In the genomic region with DNA sequence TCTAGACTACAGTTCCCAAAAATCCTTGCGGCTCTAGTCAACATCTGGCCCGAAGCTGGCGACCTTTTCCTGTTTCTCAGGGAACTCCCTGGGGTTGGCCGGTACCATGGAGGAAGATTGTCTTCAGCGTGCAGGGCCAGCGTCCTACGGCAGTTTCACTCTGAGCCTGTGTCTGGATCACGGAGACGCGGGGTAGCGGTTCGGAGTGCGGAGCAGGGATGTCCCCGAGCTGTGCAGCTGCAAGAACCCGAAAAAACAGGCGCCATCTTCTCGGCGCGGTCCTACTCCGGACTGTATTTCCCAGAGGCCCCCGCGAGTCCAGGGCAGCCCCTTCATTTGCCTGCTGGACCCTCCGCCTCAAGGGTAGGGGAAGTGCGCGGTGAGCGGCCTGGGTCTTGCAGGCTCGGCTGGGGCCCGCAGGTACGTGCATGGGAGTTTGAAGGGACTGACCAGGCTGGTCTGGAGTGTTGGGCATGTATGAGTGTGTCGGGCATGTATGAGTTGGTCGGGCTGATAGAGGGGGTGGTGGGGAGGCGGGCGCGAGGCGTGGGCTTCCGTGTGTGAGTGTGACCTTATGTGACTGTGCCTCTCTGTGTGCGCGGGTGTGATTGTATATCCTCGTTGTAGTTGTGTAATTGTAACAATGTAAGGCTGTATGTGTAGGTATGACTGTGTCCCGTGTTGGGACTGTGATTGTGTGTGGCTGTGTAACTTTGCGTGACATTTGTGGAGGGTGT, we compare ENCODE assay signal across 8 cellular contexts. TPM values are rescaled to one million over a fixed set of nuclear protein-coding genes. Genes with fewer than 3 reads are reported as not detected.
A peak's percentile ranks its signal among the peaks of the same experiment; 100 is the strongest.
DNase-seq lines count a peak whose midpoint lies in the region; ATAC-seq and TF ChIP-seq lines count a peak whose summit lies in the region.

ZNF383 (plus strand) TSS at position 360 of the 737 bp plus-strand sequence. CDS start 12,240 bp downstream, outside the sequence.

- TF ChIP-seq POLR2A in GM19193 (IDR thresholded peaks at IDR 0.05; ENCODE audit: extremely low read depth, insufficient read depth, insufficient read length), result peak; percentile 89

- H3K27ac ChIP-seq in colonic mucosa, result peak within 1 kb of the TSS; percentile 91

- no peaks in the 10 kb centered on the region for H3K9me3 ChIP-seq in colonic mucosa

- no peaks in the 10 kb centered on the region for H3K27me3 ChIP-seq in colonic mucosa

- TF ChIP-seq CTCF in colonic mucosa (IDR thresholded peaks at IDR 0.05), result no peak

- peak; percentile 91 for ATAC-seq in HG03432 (IDR thresholded peaks at IDR 0.05; ENCODE audit: unreplicated experiment)

- H3K4me1 ChIP-seq in colonic mucosa, result no peaks in the 10 kb centered on the region

- peak within 1 kb of the TSS; percentile 81 to 94 for H3K9ac ChIP-seq in colonic mucosa (ENCODE audit: low read depth in 2 of 2, low read length in 2 of 2)

- no peaks in the 10 kb centered on the region for H3K36me3 ChIP-seq in colonic mucosa

- intact Hi-C loops in colonic mucosa (cut with DNase I), result no loop called here

- DNase-seq in AML-193 (lab: John Stamatoyannopoulos, UW) (peak; percentile 89 to 91), NCI-H460 (ENCODE audit: extremely low read depth, low read depth) (peak; percentile 71), colonic mucosa (peak; percentile 90), left kidney (ENCODE audit: low read depth, low spot score) (peak; percentile 98)
- DNase-seq in activated CD4-positive, alpha-beta T cell treated with anti-CD3 and anti-CD28 coated beads for 4 hours, result peak; percentile 81 to 83
- DNase-seq in stimulated activated CD4-positive, alpha-beta T cell treated with anti-CD3 and anti-CD28 coated beads, Interleukin-1b, Interleukin-23, amount 100 ng/mL, for 48 hours, result peak; percentile 88

- H3K4me3 ChIP-seq in colonic mucosa, result peak within 1 kb of the TSS; percentile 88

RNA-seq across cellular contexts. Expression of gene ZNF383, which starts in this region (rescaled TPM):
- total RNA-seq in NCI-H460 (2014; rRNA removed; shearing (Covaris generic)), result 5.5 and 6.6 TPM in 2 replicates
- polyA plus RNA-seq in NCI-H460 (2014; cell fraction: nucleus; rRNA removed), result 3.3 and 3.6 TPM in 2 replicates
- 1 to 10 TPM; 5.9 to 7.5 TPM for total RNA-seq in colonic mucosa

Comparison
In these comparisons a context has a peak if more than half of its experiments do, and no peak if none do; other contexts are left out.
1. Peak in every context shown above with its lines: DNase-seq, ATAC-seq, H3K4me3 ChIP-seq and H3K27ac ChIP-seq.